In the genomic region with DNA sequence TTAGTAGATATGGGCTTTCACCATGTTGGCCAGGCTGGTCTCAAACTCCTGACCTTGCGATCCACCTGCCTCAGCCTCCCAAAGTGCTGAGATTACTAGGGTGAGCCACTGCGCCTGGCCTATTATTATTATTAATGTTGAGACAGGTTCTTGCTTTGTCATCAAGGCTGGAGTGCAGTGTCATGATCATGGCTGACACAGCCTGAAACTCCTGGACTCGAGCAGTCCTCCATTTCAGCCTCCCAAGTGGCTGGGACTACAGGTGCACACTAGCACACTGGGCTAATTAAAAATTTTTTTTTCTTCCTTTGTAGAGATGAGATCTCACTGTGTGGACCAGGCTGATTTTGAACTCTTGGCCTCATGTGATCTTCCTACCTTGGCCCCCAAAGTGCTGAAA, we compare ENCODE assay signal across 29 cellular contexts.
"Had no signal": no experiment of that assay in that cellular context is flagged by ENCODE, and none has a peak within 500 bp of the region (broad histone marks: within the 10 kb centered on the region; RNA-seq: fewer than 3 reads in every experiment).

No MANE protein-coding gene starts in this region.

- H3K9me3 ChIP-seq: ascending aorta, breast epithelium, gastrocnemius medialis, heart left ventricle had no signal

- ATAC-seq: activated naive CD4-positive, alpha-beta T cell treated with anti-CD3 and anti-CD28 coated beads, Interleukin-2, amount 50 U/mL, for 72 hours; activated T-helper 17 cell treated with anti-CD3 and anti-CD28 coated beads, Interleukin-2, amount 50 U/mL, for 72 hours; esophagus mucosa; gastrocnemius medialis; heart left ventricle had no signal

- H3K27me3 Mint-ChIP-seq: activated T-helper 17 cell treated with anti-CD3 and anti-CD28 coated beads, Interleukin-2, amount 50 U/mL, for 72 hours; brain; dendritic cell treated with granulocyte-macrophage colony-stimulating factor and Interleukin-4, amounts not matched to agents 40 ng/mL and 50 ng/mL, for 4 days had no signal

- H3K27ac ChIP-seq: ascending aorta, breast epithelium, cardiac muscle cell, coronary artery, dorsolateral prefrontal cortex, heart left ventricle had no signal

- H3K27me3 ChIP-seq: ascending aorta, breast epithelium, cardiac muscle cell, dorsolateral prefrontal cortex, gastrocnemius medialis, heart left ventricle had no signal

- H3K4me1 ChIP-seq: breast epithelium had no signal

- H3K27ac Mint-ChIP-seq: brain; dendritic cell treated with granulocyte-macrophage colony-stimulating factor and Interleukin-4, amounts not matched to agents 40 ng/mL and 50 ng/mL, for 4 days; endodermal cell had no signal

- H3K36me3 ChIP-seq: ascending aorta, breast epithelium, cardiac muscle cell, gastrocnemius medialis, heart left ventricle had no signal

- H3K4me3 Mint-ChIP-seq: activated T-helper 17 cell treated with anti-CD3 and anti-CD28 coated beads, Interleukin-2, amount 50 U/mL, for 72 hours; brain; dendritic cell treated with granulocyte-macrophage colony-stimulating factor and Interleukin-4, amounts not matched to agents 40 ng/mL and 50 ng/mL, for 4 days; endodermal cell had no signal

- H3K36me3 Mint-ChIP-seq: brain had no signal

- DNase-seq: activated CD4-positive, alpha-beta T cell treated with anti-CD3 and anti-CD28 coated beads for 4 hours; activated CD4-positive, alpha-beta T cell treated with anti-CD3 and anti-CD28 coated beads, Interleukin-2, amount 50 U/mL, for 1 hour; activated CD4-positive, alpha-beta T cell treated with anti-CD3 and anti-CD28 coated beads, Interleukin-2, amount 50 U/mL, for 48 hours; activated CD4-positive, CD25-positive, alpha-beta regulatory T cell; activated CD4-positive, CD25-positive, alpha-beta regulatory T cell treated with anti-CD3 and anti-CD28 coated beads, Interleukin-2, amount 50 U/mL, for 72 hours; activated CD8-positive, alpha-beta memory T cell treated with anti-CD3 and anti-CD28 coated beads, Interleukin-2, amount 50 U/mL, for 48 hours; activated effector memory CD4-positive, alpha-beta T cell treated with Interleukin-2 at 50 U/mL for 16 hours; activated gamma-delta T cell treated with Interleukin-2 at 50 U/mL for 16 hours; activated naive CD4-positive, alpha-beta T cell treated with Interleukin-2 at 50 U/mL for 16 hours; activated T-cell treated with anti-CD3 and anti-CD28 coated beads for 4 hours; central memory CD4-positive, alpha-beta T cell; dorsolateral prefrontal cortex; effector memory CD4-positive, alpha-beta T cell; endodermal cell; foreskin fibroblast; gastrocnemius medialis; glutamatergic neuron; heart left ventricle; hypothalamus; T-helper 2 cell had no signal

- H3K4me3 ChIP-seq: ascending aorta, breast epithelium, cardiac muscle cell, coronary artery, dorsolateral prefrontal cortex, gastrocnemius medialis, heart left ventricle had no signal

- H3K9me3 Mint-ChIP-seq: activated T-helper 17 cell treated with anti-CD3 and anti-CD28 coated beads, Interleukin-2, amount 50 U/mL, for 72 hours; brain; dendritic cell treated with granulocyte-macrophage colony-stimulating factor and Interleukin-4, amounts not matched to agents 40 ng/mL and 50 ng/mL, for 4 days; endodermal cell had no signal
